In genomic region chr14:23185046-23185445, GRCh38 we compare ENCODE assay signal across 24 cellular contexts. TPM values are rescaled to one million over a fixed set of nuclear protein-coding genes. Genes with fewer than 3 reads are reported as not detected.
DNase-seq lines count a peak whose midpoint lies in the region; ATAC-seq and TF ChIP-seq lines count a peak whose summit lies in the region.
"Had no signal": no experiment of that assay in that cellular context is flagged by ENCODE, and none has a peak within 500 bp of the region (broad histone marks: within the 10 kb centered on the region; RNA-seq: fewer than 3 reads in every experiment).

No MANE protein-coding gene starts in this region.

- H3K9me3 ChIP-seq in adipocyte (ENCODE audit: control insufficient read depth, low read length) (no peaks in the 10 kb centered on the region), heart left ventricle (no peaks in the 10 kb centered on the region)
- H3K9me3 ChIP-seq: ovary, upper lobe of left lung had no signal

- WGBS in heart left ventricle, 4 donors, result 61 to 76% (median 64%) methylated on average over 3 of the region's 3 CpGs

- DNase-seq in A172 (ENCODE audit: low spot score), result peak; percentile 9
- DNase-seq in HFFc6, result no peak
- peak; percentile 70 for DNase-seq in adipocyte (ENCODE audit: low read depth)
- DNase-seq in foreskin melanocyte, result peak; percentile 85
- DNase-seq in ureter (ENCODE audit: low spot score), result no peak
- DNase-seq in heart left ventricle, result no peak
- DNase-seq: activated CD8-positive, alpha-beta T cell treated with anti-CD3 and anti-CD28 coated beads, Interleukin-2, amount 10 ng/mL, durations not matched to agents 7 days and 5 days; amniotic stem cell; GF-D8; hypothalamus; NCI-H187 treated with DMSO at 0.1 percent for 48 hours; NCI-H526; ovary; stimulated activated naive B cell treated with anti-CD40 and anti-IgM and Interleukin-4, amounts not matched to agents 10 μg/mL and 1 μg/mL and 100 μg/mL, for 72 hours; upper lobe of left lung; WERI-Rb-1 had no signal

- H3K27ac ChIP-seq in heart left ventricle, result no peak overlapping the region
- H3K27ac ChIP-seq: coronary artery, HL-60, KMS-11, ovary, skin epidermis, upper lobe of left lung, WERI-Rb-1 had no signal

- H3K36me3 Mint-ChIP-seq in HFFc6 (ENCODE audit: low read depth), result no peaks in the 10 kb centered on the region
- H3K36me3 Mint-ChIP-seq: stimulated activated naive B cell treated with anti-CD40 and anti-IgM and Interleukin-4, amounts not matched to agents 10 μg/mL and 1 μg/mL and 100 μg/mL, for 72 hours had no signal

- no peak for TF ChIP-seq POLR2A in heart left ventricle (IDR thresholded peaks at IDR 0.05)

- TF ChIP-seq CTCF in HFFc6 (IDR thresholded peaks at IDR 0.05), result no peak
- TF ChIP-seq CTCF in heart left ventricle (IDR thresholded peaks at IDR 0.05), result no peak

- peaks cover 3% of the 10 kb centered on the region for H3K27me3 Mint-ChIP-seq in HFFc6 (ENCODE audit: insufficient read depth)

- no peaks in the 10 kb centered on the region for H3K9me3 Mint-ChIP-seq in HFFc6
- H3K9me3 Mint-ChIP-seq: activated T-helper 17 cell treated with anti-CD3 and anti-CD28 coated beads, Interleukin-2, amount 50 U/mL, for 72 hours; stimulated activated naive B cell treated with anti-CD40 and anti-IgM and Interleukin-4, amounts not matched to agents 10 μg/mL and 1 μg/mL and 100 μg/mL, for 72 hours had no signal

- H3K27ac Mint-ChIP-seq in HFFc6, result peak overlapping the region; percentile 3; the same call in 1 of the 2 replicates
- H3K27ac Mint-ChIP-seq: activated CD8-positive, alpha-beta T cell treated with anti-CD3 and anti-CD28 coated beads, Interleukin-2, amount 10 ng/mL, durations not matched to agents 7 days and 5 days; activated T-helper 17 cell treated with anti-CD3 and anti-CD28 coated beads, Interleukin-2, amount 50 U/mL, for 72 hours; stimulated activated naive B cell treated with anti-CD40 and anti-IgM and Interleukin-4, amounts not matched to agents 10 μg/mL and 1 μg/mL and 100 μg/mL, for 72 hours had no signal

- peaks cover 9% of the 10 kb centered on the region for H3K4me1 Mint-ChIP-seq in HFFc6 (ENCODE audit: low read depth)
- H3K4me1 Mint-ChIP-seq: activated T-helper 17 cell treated with anti-CD3 and anti-CD28 coated beads, Interleukin-2, amount 50 U/mL, for 72 hours had no signal

- intact Hi-C loops in heart left ventricle (cut with DNase I), result no loop called here

- H3K4me3 ChIP-seq in adipocyte (ENCODE audit: low read length) (no peak overlapping the region), heart left ventricle (no peak overlapping the region)
- H3K4me3 ChIP-seq: coronary artery, ovary, skin epidermis, upper lobe of left lung had no signal

- peaks cover 4% of the 10 kb centered on the region for H3K27me3 ChIP-seq in adipocyte (replicated peaks; ENCODE audit: control insufficient read depth, insufficient read depth, low read length)
- peaks cover 0 to 14% (median 0%) of the 10 kb centered on the region in 9 donors for H3K27me3 ChIP-seq in heart left ventricle
- H3K27me3 ChIP-seq: ovary, upper lobe of left lung had no signal

- H3K4me3 Mint-ChIP-seq in HFFc6, result no peak overlapping the region
- H3K4me3 Mint-ChIP-seq: activated CD8-positive, alpha-beta T cell treated with anti-CD3 and anti-CD28 coated beads, Interleukin-2, amount 10 ng/mL, durations not matched to agents 7 days and 5 days; activated T-helper 17 cell treated with anti-CD3 and anti-CD28 coated beads, Interleukin-2, amount 50 U/mL, for 72 hours; stimulated activated naive B cell treated with anti-CD40 and anti-IgM and Interleukin-4, amounts not matched to agents 10 μg/mL and 1 μg/mL and 100 μg/mL, for 72 hours had no signal

- H3K4me1 ChIP-seq in adipocyte (ENCODE audit: control insufficient read depth, insufficient read depth, low read length) (peaks cover 27% of the 10 kb centered on the region), heart left ventricle (peaks cover 0 to 26% (median 9%) of the 10 kb centered on the region in 12 donors)

- ATAC-seq in GM21825 (IDR thresholded peaks at IDR 0.05; ENCODE audit: unreplicated experiment), result no peak
- no peak for ATAC-seq in heart left ventricle
- no peak for ATAC-seq in GM21423 (IDR thresholded peaks at IDR 0.05; ENCODE audit: unreplicated experiment)
- ATAC-seq: activated CD8-positive, alpha-beta T cell treated with anti-CD3 and anti-CD28 coated beads, Interleukin-2, amount 10 ng/mL, durations not matched to agents 7 days and 5 days; activated T-helper 17 cell treated with anti-CD3 and anti-CD28 coated beads, Interleukin-2, amount 50 U/mL, for 72 hours; esophagus mucosa; stimulated activated naive B cell treated with anti-CD40 and anti-IgM and Interleukin-4, amounts not matched to agents 10 μg/mL and 1 μg/mL and 100 μg/mL, for 72 hours had no signal

- H3K36me3 ChIP-seq in adipocyte (ENCODE audit: control insufficient read depth, insufficient read depth, low read length, severe bottlenecking) (no peaks in the 10 kb centered on the region), heart left ventricle (no peaks in the 10 kb centered on the region)
- H3K36me3 ChIP-seq: ovary, upper lobe of left lung, WERI-Rb-1 had no signal

- no peak overlapping the region for H3K9ac ChIP-seq in adipocyte (ENCODE audit: low read length)
- H3K9ac ChIP-seq: KMS-11 had no signal

RNA-seq across cellular contexts. Expression of gene SLC7A8, which starts 1.6 kb away (rescaled TPM):
- total RNA-seq in A172 (2014; rRNA removed; shearing (Covaris generic)), result 1.5 and 2.5 TPM in 2 replicates
- total RNA-seq in HFFc6 (2021; fragmentation: NEBNext Ultra II Directional; extraction: Animal tissue kit (Norgen Biotek cat#: 25700)), result 10 to 100 TPM; 13.0 to 24.2 (median 23.3) TPM
- total RNA-seq in ureter (58.5 TPM), heart left ventricle (10 to 100 TPM in 6 of 9 donors, 1 to 10 TPM in 3; 8.5 to 34.1 (median 14.2) TPM)
- polyA plus RNA-seq in heart left ventricle, result 10 to 100 TPM in 1 of 2 donors, 1 to 10 TPM in 1; 7.3 to 21.6 TPM

RNA-seq across cellular contexts. Expression of gene RNF212B, which starts 52.7 kb away (rescaled TPM):
- total RNA-seq in A172 (2014; rRNA removed; shearing (Covaris generic)), result not detected in 2 replicates
- not detected for total RNA-seq in HFFc6 (2021; fragmentation: NEBNext Ultra II Directional; extraction: Animal tissue kit (Norgen Biotek cat#: 25700))
- not detected for total RNA-seq in ureter
- not detected for total RNA-seq in heart left ventricle
- not detected for polyA plus RNA-seq in heart left ventricle
- total RNA-seq: activated CD8-positive, alpha-beta T cell treated with anti-CD3 and anti-CD28 coated beads, Interleukin-2, amount 10 ng/mL, durations not matched to agents 7 days and 5 days; activated T-helper 17 cell treated with anti-CD3 and anti-CD28 coated beads, Interleukin-2, amount 50 U/mL, for 72 hours; esophagus mucosa; ovary; upper lobe of left lung had no signal
- polyA plus RNA-seq: ovary had no signal

Comparison
In these comparisons a context has a peak if more than half of its experiments do, and no peak if none do; other contexts are left out.
1. DNase-seq: peak in A172 (single experiment), adipocyte (single experiment) and foreskin melanocyte (single experiment); none in HFFc6 (single experiment), ureter (single experiment) and heart left ventricle (0 of 5).